In the genomic region with DNA sequence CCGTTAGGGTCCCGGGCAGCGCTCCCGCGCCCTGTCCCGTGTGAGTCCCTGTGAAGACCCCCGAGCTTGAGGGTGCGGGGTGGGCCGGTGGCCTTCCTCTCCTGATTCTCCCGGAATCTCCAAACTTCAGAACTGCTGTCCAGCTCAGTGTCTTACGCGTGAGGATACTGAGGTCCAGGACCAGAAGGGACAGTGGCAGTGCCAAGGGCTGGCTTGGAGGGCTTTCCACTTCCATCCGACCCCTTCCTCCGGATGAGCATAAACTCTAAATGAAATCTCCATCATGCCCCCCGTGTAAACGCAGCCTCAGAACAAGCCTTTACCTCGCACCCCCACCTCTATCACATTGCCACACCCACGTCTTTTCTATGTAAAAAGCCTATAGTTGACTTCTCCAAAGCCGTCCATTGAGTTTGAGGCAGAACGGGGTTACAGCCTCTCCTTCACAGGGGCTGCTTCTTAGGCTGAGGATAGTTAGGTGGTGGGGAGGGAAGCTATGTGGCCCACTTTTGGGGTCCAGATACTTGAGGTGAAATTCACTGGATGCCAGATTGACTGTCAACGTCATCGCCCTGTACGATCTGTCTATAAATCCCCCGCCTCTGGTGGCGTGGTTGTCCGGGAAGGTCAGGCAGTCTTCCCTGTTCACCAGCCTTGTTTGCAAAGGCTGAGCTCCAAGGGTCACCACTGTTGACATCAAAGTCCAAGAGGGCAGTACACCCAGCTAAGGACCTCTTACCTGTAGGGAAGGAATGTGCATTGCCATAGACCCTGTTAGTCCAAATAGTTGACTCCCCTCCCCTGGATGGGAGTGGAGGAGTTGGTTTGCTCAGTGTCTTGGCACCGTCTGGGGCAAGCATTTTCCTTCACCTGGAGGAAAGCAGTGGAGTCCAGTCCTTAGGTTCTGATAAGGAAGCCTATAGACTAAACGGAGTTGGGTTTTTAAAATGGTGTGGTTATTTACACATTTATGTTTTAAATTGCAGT, we compare ENCODE assay signal across 8 cellular contexts. TPM values are rescaled to one million over a fixed set of nuclear protein-coding genes. Genes with fewer than 3 reads are reported as not detected.
A peak's percentile ranks its signal among the peaks of the same experiment; 100 is the strongest.
DNase-seq lines count a peak whose midpoint lies in the region; ATAC-seq and TF ChIP-seq lines count a peak whose summit lies in the region.

No MANE protein-coding gene starts in this region.

- H3K9me2 ChIP-seq in hepatocyte (replicated peaks; ENCODE audit: insufficient read depth), result no peaks in the 10 kb centered on the region

- no peaks in the 10 kb centered on the region for H3K9me3 Mint-ChIP-seq in activated naive CD4-positive, alpha-beta T cell treated with anti-CD3 and anti-CD28 coated beads for 36 hours

- H4K20me1 ChIP-seq in hepatocyte (ENCODE audit: insufficient read depth, poor library complexity, severe bottlenecking), result no peaks in the 10 kb centered on the region

- peak overlapping the region; percentile 70 for H3K4me2 ChIP-seq in hepatocyte
- H3K4me2 ChIP-seq in skeletal muscle satellite cell (ENCODE audit: low read length), result peak overlapping the region; percentile 91

- peak; percentile 9 for ATAC-seq in GM21526 (IDR thresholded peaks at IDR 0.05; ENCODE audit: low FRiP score, unreplicated experiment)
- no peak for ATAC-seq in HG03469 (IDR thresholded peaks at IDR 0.05; ENCODE audit: unreplicated experiment)

- peak overlapping the region; percentile 88 for H3K4me3 Mint-ChIP-seq in activated naive CD4-positive, alpha-beta T cell treated with anti-CD3 and anti-CD28 coated beads for 36 hours

- H3K9ac ChIP-seq in skeletal muscle satellite cell (ENCODE audit: low read depth, low read length), result peak overlapping the region; percentile 97

- no peaks in the 10 kb centered on the region for H3K27me3 Mint-ChIP-seq in activated naive CD4-positive, alpha-beta T cell treated with anti-CD3 and anti-CD28 coated beads for 36 hours (ENCODE audit: low read depth)

- H3K9me3 ChIP-seq in AG04450 (ENCODE audit: control insufficient read depth, insufficient read depth, low read length) (no peaks in the 10 kb centered on the region), hepatocyte (ENCODE audit: low read depth) (no peaks in the 10 kb centered on the region), skeletal muscle satellite cell (replicated peaks; ENCODE audit: low read length) (no peaks in the 10 kb centered on the region)

- H3K79me2 ChIP-seq in hepatocyte, result peaks cover 60% of the 10 kb centered on the region

- POLR2A ChIA-PET in AG04450 (lab: Yijun Ruan, JAX), result interaction anchor here (1.3 to 1.9 kb wide), 2 partner anchors 8 to 30 kb away, joined by 3 to 5 read pairs; no protein-coding TSS in a partner anchor

- H3K4me1 ChIP-seq in hepatocyte (ENCODE audit: insufficient read depth) (peaks cover 14% of the 10 kb centered on the region), skeletal muscle satellite cell (ENCODE audit: control insufficient read depth, insufficient read depth, low read length) (peaks cover 12% of the 10 kb centered on the region)

- H3K27ac Mint-ChIP-seq in activated naive CD4-positive, alpha-beta T cell treated with anti-CD3 and anti-CD28 coated beads for 36 hours, result peak overlapping the region; percentile 99

- TF ChIP-seq CTCF in AG04450 (IDR thresholded peaks at IDR 0.05; ENCODE audit: low read depth, low read length) (no peak), hepatocyte (IDR thresholded peaks at IDR 0.05; ENCODE audit: poor library complexity) (no peak)

- H3K4me3 ChIP-seq in AG04450 (ENCODE audit: low read depth, low read length) (peak overlapping the region; percentile 88), hepatocyte (peak overlapping the region; percentile 93), skeletal muscle satellite cell (ENCODE audit: low read length) (peak overlapping the region; percentile 99)

- peaks cover 39% of the 10 kb centered on the region for H3K4me1 Mint-ChIP-seq in activated naive CD4-positive, alpha-beta T cell treated with anti-CD3 and anti-CD28 coated beads for 36 hours (ENCODE audit: low read depth)

- intact Hi-C loops in activated naive CD4-positive, alpha-beta T cell treated with anti-CD3 and anti-CD28 coated beads for 36 hours (cut with micrococcal nuclease), result loop anchor here (5.0 kb wide), 1 partner anchor 886 kb away; a partner anchor contains a TSS

- peak overlapping the region; percentile 73 for H2AFZ ChIP-seq in hepatocyte

- H3K36me3 ChIP-seq in hepatocyte (replicated peaks; ENCODE audit: insufficient read depth, low read depth), result no peaks in the 10 kb centered on the region
- H3K36me3 ChIP-seq in skeletal muscle satellite cell (ENCODE audit: insufficient read depth, low read length), result no peaks in the 10 kb centered on the region

- 8% methylated on average over 21 of the region's 28 CpGs for WGBS in hepatocyte (ENCODE audit: low lambda C conversion rate, missing lambda C conversion rate)

- no peaks in the 10 kb centered on the region for H3K27me3 ChIP-seq in AG04450 (ENCODE audit: control insufficient read depth, insufficient read depth, low read length)
- no peaks in the 10 kb centered on the region for H3K27me3 ChIP-seq in hepatocyte
- H3K27me3 ChIP-seq in skeletal muscle satellite cell (ENCODE audit: control insufficient read depth, insufficient read depth, low read length), result no peaks in the 10 kb centered on the region

- peaks cover 41% of the 10 kb centered on the region for H3K36me3 Mint-ChIP-seq in activated naive CD4-positive, alpha-beta T cell treated with anti-CD3 and anti-CD28 coated beads for 36 hours (ENCODE audit: low read depth)

- DNase-seq in AG04450 (ENCODE audit: low read depth, low spot score), result no peak
- DNase-seq in RPMI8226, result peak; percentile 67
- DNase-seq in activated naive CD4-positive, alpha-beta T cell treated with anti-CD3 and anti-CD28 coated beads for 36 hours, result peak; percentile 61
- peak; percentile 61 for DNase-seq in hepatocyte (ENCODE audit: low spot score)
- DNase-seq in occipital lobe (lab: John Stamatoyannopoulos, UW), result no peak

- CTCF ChIA-PET in AG04450 (lab: Charles Lee), result interaction anchor here (0.5 to 1.6 kb wide), 3 partner anchors 66 to 898 kb away, joined by 3 to 5 read pairs (median 5); a partner anchor contains a TSS
- CTCF ChIA-PET in activated naive CD4-positive, alpha-beta T cell treated with anti-CD3 and anti-CD28 coated beads for 36 hours (lab: Charles Lee), result interaction anchor here (0.7 to 2.6 kb wide), 4 partner anchors 8 to 1679 kb away, joined by 3 to 13 read pairs (median 4); no protein-coding TSS in a partner anchor

- H3K27ac ChIP-seq in AG04450 (ENCODE audit: low read depth, low read length) (peak overlapping the region; percentile 54), hepatocyte (peak overlapping the region; percentile 97)

RNA-seq across cellular contexts. Expression of a gene that starts 1.2 kb away (rescaled TPM):
- polyA plus RNA-seq in AG04450 (2011; rRNA removed), result 36.0 and 42.5 TPM in 2 replicates
- 47.1 and 50.6 TPM in 2 replicates for polyA minus RNA-seq in AG04450 (2011; rRNA and poly(A)+ RNA removed)
- total RNA-seq in activated naive CD4-positive, alpha-beta T cell treated with anti-CD3 and anti-CD28 coated beads for 36 hours, result 100 to 1,000 TPM; 137 to 138 TPM
- total RNA-seq in hepatocyte, result 39.2 and 58.3 TPM in 2 replicates
- 18.5 and 22.6 TPM in 2 replicates for polyA plus RNA-seq in hepatocyte
- total RNA-seq in skeletal muscle satellite cell (2012; rRNA removed), result 30.8 and 35.7 TPM in 2 replicates
- 8.4 TPM for total RNA-seq in occipital lobe

Comparison
In these comparisons a context has a peak if more than half of its experiments do, and no peak if none do; other contexts are left out.
1. DNase-seq: peak in RPMI8226 (single experiment), activated naive CD4-positive, alpha-beta T cell treated with anti-CD3 and anti-CD28 coated beads for 36 hours (single experiment) and hepatocyte (single experiment); none in AG04450 (single experiment) and occipital lobe (single experiment).
2. Peak in every context shown above with its lines, with median percentiles within 50 percentile points of each other: H3K4me3 ChIP-seq.